8 cellular contexts compared by ENCODE assay signal in the genomic region with DNA sequence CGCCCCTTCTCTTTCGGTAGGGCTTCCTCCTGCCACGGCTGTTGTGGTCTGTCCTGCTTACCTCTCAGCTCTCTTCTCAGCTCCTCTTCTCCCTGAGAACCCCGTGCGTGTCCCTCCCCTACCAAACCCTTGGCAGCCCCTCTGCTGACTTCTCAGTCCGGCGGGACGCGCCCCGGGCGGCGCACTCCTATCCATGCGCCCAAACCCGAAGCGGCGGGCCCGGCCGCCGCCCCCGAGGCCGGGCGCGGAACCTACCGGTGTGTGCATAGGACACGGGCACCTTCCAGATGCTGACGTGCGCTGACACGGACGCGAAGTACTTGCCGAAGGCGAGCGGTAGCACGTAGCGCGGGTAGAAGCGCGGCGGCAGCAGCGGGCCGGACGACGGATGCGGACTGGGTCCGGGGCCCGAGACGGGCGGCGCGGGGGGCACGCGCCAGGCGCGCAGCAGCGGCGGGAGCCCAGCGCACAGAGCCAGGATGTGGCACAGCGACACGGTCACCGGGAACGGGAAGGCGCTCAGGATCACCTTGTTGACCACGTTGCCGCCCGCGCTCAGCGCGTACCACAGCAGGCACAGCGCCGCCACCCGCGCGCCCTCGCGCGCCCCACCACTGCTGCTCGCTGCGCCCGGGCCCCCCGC. TPM values are rescaled to one million over a fixed set of nuclear protein-coding genes. Genes with fewer than 3 reads are reported as not detected.
A peak's percentile ranks its signal among the peaks of the same experiment; 100 is the strongest.
DNase-seq lines count a peak whose midpoint lies in the region; ATAC-seq, FAIRE-seq and TF ChIP-seq lines count a peak whose summit lies in the region.

No MANE protein-coding gene starts in this region.

- peaks cover 45% of the 10 kb centered on the region for H3K36me3 Mint-ChIP-seq in stimulated activated naive CD8-positive, alpha-beta T cell treated with anti-CD3 and anti-CD28 coated beads, Interleukin-15, Interleukin-2, amounts not matched to agents 100 ng/mL and 50 ng/mL, for 24 hours (ENCODE audit: low read depth)

- H3K4me3 Mint-ChIP-seq in stimulated activated naive CD8-positive, alpha-beta T cell treated with anti-CD3 and anti-CD28 coated beads, Interleukin-15, Interleukin-2, amounts not matched to agents 100 ng/mL and 50 ng/mL, for 24 hours = peak overlapping the region; percentile 90

- H4K20me1 ChIP-seq in keratinocyte (ENCODE audit: control insufficient read depth, extremely low read depth, insufficient read depth, low read length) = peaks cover 5% of the 10 kb centered on the region

- no peaks in the 10 kb centered on the region for H3K9me3 Mint-ChIP-seq in stimulated activated naive CD8-positive, alpha-beta T cell treated with anti-CD3 and anti-CD28 coated beads, Interleukin-15, Interleukin-2, amounts not matched to agents 100 ng/mL and 50 ng/mL, for 24 hours

- ATAC-seq in GM21619 (IDR thresholded peaks at IDR 0.05; ENCODE audit: unreplicated experiment) = peak; percentile 20
- no peak for ATAC-seq in HG02610 (IDR thresholded peaks at IDR 0.05; ENCODE audit: unreplicated experiment)

- H3K36me3 ChIP-seq in MG63 = peaks cover 77% of the 10 kb centered on the region
- peaks cover 34 to 37% of the 10 kb centered on the region in 2 donors for H3K36me3 ChIP-seq in ascending aorta
- H3K36me3 ChIP-seq in keratinocyte (ENCODE audit: control insufficient read depth in 2 of 2, extremely low read depth in 1 of 2, insufficient read depth in 2 of 2, low read length in 2 of 2) = peaks cover 13 to 34% of the 10 kb centered on the region in 2 experiments

- dilution Hi-C loops in keratinocyte (cut with MboI; ENCODE audit: extremely low pct_ligation_motif_present, low sequenced_read_pairs) = no loop called here

- H3K4me3 ChIP-seq in GM12875 (ENCODE audit: low read depth, low read length) (peak overlapping the region; percentile 99), MG63 (peak overlapping the region; percentile 82), ascending aorta (peak overlapping the region; percentile 90 to 95), keratinocyte (ENCODE audit: control insufficient read depth in 2 of 3, extremely low read depth in 1 of 3, insufficient read depth in 2 of 3, low read depth in 1 of 3, low read length in 3 of 3) (peak overlapping the region; percentile 81 to 95 (median 88))

- intact Hi-C loops in ascending aorta (cut with DNase I) = loop anchor here (1.0 to 5.0 kb wide), 4 partner anchors 29 to 90 kb away; partner anchors contain the start of genes C19orf44, CALR3, CHERP and MED26

- DNase-seq in MG63 (peak; percentile 49), ascending aorta (ENCODE audit: low spot score in 2 of 2) (no peak), keratinocyte (ENCODE audit: low read depth, low spot score) (no peak), GOT3 (lab: John Stamatoyannopoulos, UW) (no peak)

- H3K4me1 Mint-ChIP-seq in stimulated activated naive CD8-positive, alpha-beta T cell treated with anti-CD3 and anti-CD28 coated beads, Interleukin-15, Interleukin-2, amounts not matched to agents 100 ng/mL and 50 ng/mL, for 24 hours (ENCODE audit: low read depth) = peaks cover 56% of the 10 kb centered on the region

- H3K27ac Mint-ChIP-seq in stimulated activated naive CD8-positive, alpha-beta T cell treated with anti-CD3 and anti-CD28 coated beads, Interleukin-15, Interleukin-2, amounts not matched to agents 100 ng/mL and 50 ng/mL, for 24 hours = peak overlapping the region; percentile 67

- H3K9me1 ChIP-seq in keratinocyte (ENCODE audit: control insufficient read depth, extremely low read depth, insufficient read depth, low read length) = peaks cover 3% of the 10 kb centered on the region

- FAIRE-seq in keratinocyte (lab: Jason Lieb, UNC) = no peak

- TF ChIP-seq CTCF in GM12875 (IDR thresholded peaks at IDR 0.05; ENCODE audit: borderline replicate concordance, insufficient read depth, low read depth, low read length) (no peak), ascending aorta (IDR thresholded peaks at IDR 0.05) (no peak), keratinocyte (optimal IDR thresholded peaks at IDR 0.05 in 1 of 3, IDR thresholded peaks at IDR 0.05 in 1 of 3, conservative IDR thresholded peaks at IDR 0.05 in 1 of 3; ENCODE audit: extremely low read depth in 1 of 3, insufficient read depth in 2 of 3, low read length in 3 of 3) (no peak)

- peak overlapping the region; percentile 97 for H3K4me2 ChIP-seq in keratinocyte (ENCODE audit: control insufficient read depth, extremely low read depth, insufficient read depth, low read depth, low read length)

- H3K9me3 ChIP-seq in MG63 = no peaks in the 10 kb centered on the region
- no peaks in the 10 kb centered on the region for H3K9me3 ChIP-seq in ascending aorta
- no peaks in the 10 kb centered on the region for H3K9me3 ChIP-seq in keratinocyte (ENCODE audit: control insufficient read depth, low read depth, low read length)

- peak overlapping the region; percentile 98 for H3K9ac ChIP-seq in keratinocyte (ENCODE audit: control insufficient read depth, extremely low read depth, insufficient read depth, low read length)

- H3K27me3 ChIP-seq in MG63 (no peaks in the 10 kb centered on the region), ascending aorta (no peaks in the 10 kb centered on the region), keratinocyte (ENCODE audit: control insufficient read depth, extremely low read depth, insufficient read depth, low read length) (no peaks in the 10 kb centered on the region)

- H3K79me2 ChIP-seq in keratinocyte (ENCODE audit: control insufficient read depth, insufficient read depth, low read length) = peaks cover 79% of the 10 kb centered on the region

- peak overlapping the region; percentile 78 for H2AFZ ChIP-seq in keratinocyte (ENCODE audit: control insufficient read depth, low read length)

- H3K27ac ChIP-seq in ascending aorta = peak overlapping the region; percentile 73 to 81
- H3K27ac ChIP-seq in keratinocyte (ENCODE audit: control insufficient read depth, insufficient read depth, low read length) = peak overlapping the region; percentile 82

- no peaks in the 10 kb centered on the region for H3K27me3 Mint-ChIP-seq in stimulated activated naive CD8-positive, alpha-beta T cell treated with anti-CD3 and anti-CD28 coated beads, Interleukin-15, Interleukin-2, amounts not matched to agents 100 ng/mL and 50 ng/mL, for 24 hours

- peaks cover 14 to 23% of the 10 kb centered on the region in 2 donors for H3K4me1 ChIP-seq in ascending aorta
- H3K4me1 ChIP-seq in keratinocyte (ENCODE audit: control insufficient read depth, extremely low read depth, insufficient read depth, low read length) = peaks cover 38% of the 10 kb centered on the region

RNA-seq across cellular contexts. Expression of gene SLC35E1, which starts 0.4 kb away (rescaled TPM):
- total RNA-seq in MG63 (2014; rRNA removed; shearing (Covaris generic); ENCODE audit: low replicate concordance) = 28.0 and 30.5 TPM in 2 replicates
- total RNA-seq in ascending aorta = 56.3 TPM
- polyA plus RNA-seq in keratinocyte = 30.3 to 42.0 TPM (median 39.1 TPM) in 3 replicates
- polyA plus RNA-seq in keratinocyte (2011; ENCODE audit: low read depth) = 17.8 TPM
- polyA plus RNA-seq in keratinocyte (2011; cell fraction: cytosol; rRNA removed) = 28.7 and 32.6 TPM in 2 replicates
- 56.4 and 59.8 TPM in 2 replicates for polyA plus RNA-seq in keratinocyte (2011; cell fraction: nucleus; rRNA removed)
- polyA plus RNA-seq in keratinocyte (2012; ENCODE audit: low replicate concordance) = 38.9 and 39.4 TPM in 2 replicates
- polyA minus RNA-seq in keratinocyte = 81.4 to 109 TPM (median 105 TPM) in 3 replicates
- 59.9 TPM for polyA minus RNA-seq in keratinocyte (2011; cell fraction: cytosol; rRNA and poly(A)+ RNA removed)
- polyA minus RNA-seq in keratinocyte (2011; cell fraction: nucleus; rRNA and poly(A)+ RNA removed) = 50.9 and 66.0 TPM in 2 replicates

RNA-seq across cellular contexts. Expression of gene CHERP, which starts 29.6 kb away (rescaled TPM):
- 1.8 and 2.0 TPM in 2 replicates for total RNA-seq in MG63 (2014; rRNA removed; shearing (Covaris generic); ENCODE audit: low replicate concordance)
- 13.8 TPM for total RNA-seq in ascending aorta
- 3.3 to 9.1 TPM (median 3.6 TPM) in 3 replicates for polyA plus RNA-seq in keratinocyte
- polyA plus RNA-seq in keratinocyte (2011; ENCODE audit: low read depth) = 12.8 TPM
- polyA plus RNA-seq in keratinocyte (2011; cell fraction: cytosol; rRNA removed) = 4.0 and 8.6 TPM in 2 replicates
- 18.6 and 23.9 TPM in 2 replicates for polyA plus RNA-seq in keratinocyte (2011; cell fraction: nucleus; rRNA removed)
- 16.1 and 26.7 TPM in 2 replicates for polyA plus RNA-seq in keratinocyte (2012; ENCODE audit: low replicate concordance)
- 1.9 to 30.9 TPM (median 5.2 TPM) in 3 replicates for polyA minus RNA-seq in keratinocyte
- polyA minus RNA-seq in keratinocyte (2011; cell fraction: cytosol; rRNA and poly(A)+ RNA removed) = 13.4 TPM
- polyA minus RNA-seq in keratinocyte (2011; cell fraction: nucleus; rRNA and poly(A)+ RNA removed) = 11.7 and 18.0 TPM in 2 replicates

RNA-seq across cellular contexts. Expression of gene MED26, which starts 56.2 kb away (rescaled TPM):
- 10.5 and 10.9 TPM in 2 replicates for total RNA-seq in MG63 (2014; rRNA removed; shearing (Covaris generic); ENCODE audit: low replicate concordance)
- total RNA-seq in ascending aorta = 3.5 TPM
- polyA plus RNA-seq in keratinocyte = 4.7 to 5.9 TPM (median 4.9 TPM) in 3 replicates
- 5.0 TPM for polyA plus RNA-seq in keratinocyte (2011; ENCODE audit: low read depth)
- 3.6 and 4.1 TPM in 2 replicates for polyA plus RNA-seq in keratinocyte (2011; cell fraction: cytosol; rRNA removed)
- 9.6 and 9.7 TPM in 2 replicates for polyA plus RNA-seq in keratinocyte (2011; cell fraction: nucleus; rRNA removed)
- 5.3 and 7.2 TPM in 2 replicates for polyA plus RNA-seq in keratinocyte (2012; ENCODE audit: low replicate concordance)
- 5.8 to 8.5 TPM (median 6.7 TPM) in 3 replicates for polyA minus RNA-seq in keratinocyte
- 13.0 TPM for polyA minus RNA-seq in keratinocyte (2011; cell fraction: cytosol; rRNA and poly(A)+ RNA removed)
- polyA minus RNA-seq in keratinocyte (2011; cell fraction: nucleus; rRNA and poly(A)+ RNA removed) = 9.2 and 10.4 TPM in 2 replicates
